Comparison of ENCODE assay signal across 22 cellular contexts in genomic region chr5:114118511-114118910, GRCh38.
"Had no signal": no experiment of that assay in that cellular context is flagged by ENCODE, and none has a peak within 500 bp of the region (broad histone marks: within the 10 kb centered on the region; RNA-seq: fewer than 3 reads in every experiment).

No MANE protein-coding gene starts in this region.

- H3K4me3 Mint-ChIP-seq: immature natural killer cell; stimulated activated memory B cell treated with anti-CD40 and anti-IgM and Interleukin-4, amounts not matched to agents 10 μg/mL and 1 μg/mL and 100 μg/mL, for 72 hours had no signal

- DNase-seq: activated CD4-positive, alpha-beta T cell treated with anti-CD3 and anti-CD28 coated beads, Interleukin-2, amount 50 U/mL, for 1 hour; activated CD8-positive, alpha-beta memory T cell treated with anti-CD3 and anti-CD28 coated beads for 24 hours; activated gamma-delta T cell; adrenal gland; dermis blood vessel endothelial cell; effector memory CD4-positive, alpha-beta T cell; esophagus squamous epithelium; heart right ventricle; immature natural killer cell; kidney glomerular epithelial cell; left ventricle myocardium inferior; mammary epithelial cell; midbrain; occipital lobe; posterior cingulate gyrus; sigmoid colon; stimulated activated CD4-positive, alpha-beta T cell treated with anti-CD3 and anti-CD28 coated beads, Interleukin-4, amount 100 ng/mL, for 4 hours; testis; upper lobe of left lung had no signal

- H3K4me1 Mint-ChIP-seq: immature natural killer cell; stimulated activated memory B cell treated with anti-CD40 and anti-IgM and Interleukin-4, amounts not matched to agents 10 μg/mL and 1 μg/mL and 100 μg/mL, for 72 hours had no signal

- H3K9me3 Mint-ChIP-seq: stimulated activated memory B cell treated with anti-CD40 and anti-IgM and Interleukin-4, amounts not matched to agents 10 μg/mL and 1 μg/mL and 100 μg/mL, for 72 hours had no signal

- H3K27ac Mint-ChIP-seq: activated naive CD4-positive, alpha-beta T cell treated with anti-CD3 and anti-CD28 coated beads, Interleukin-2, amount 50 U/mL, for 72 hours; immature natural killer cell; stimulated activated memory B cell treated with anti-CD40 and anti-IgM and Interleukin-4, amounts not matched to agents 10 μg/mL and 1 μg/mL and 100 μg/mL, for 72 hours had no signal

- H3K36me3 Mint-ChIP-seq: activated naive CD4-positive, alpha-beta T cell treated with anti-CD3 and anti-CD28 coated beads, Interleukin-2, amount 50 U/mL, for 72 hours; immature natural killer cell; stimulated activated memory B cell treated with anti-CD40 and anti-IgM and Interleukin-4, amounts not matched to agents 10 μg/mL and 1 μg/mL and 100 μg/mL, for 72 hours had no signal

- ATAC-seq: activated CD4-positive, CD25-positive, alpha-beta regulatory T cell treated with anti-CD3 and anti-CD28 coated beads, Interleukin-2, amount 50 U/mL, for 24 hours; activated naive CD4-positive, alpha-beta T cell treated with anti-CD3 and anti-CD28 coated beads, Interleukin-2, amount 50 U/mL, for 72 hours; heart right ventricle; stimulated activated memory B cell treated with anti-CD40 and anti-IgM and Interleukin-4, amounts not matched to agents 10 μg/mL and 1 μg/mL and 100 μg/mL, for 72 hours had no signal

- H3K27me3 Mint-ChIP-seq: stimulated activated memory B cell treated with anti-CD40 and anti-IgM and Interleukin-4, amounts not matched to agents 10 μg/mL and 1 μg/mL and 100 μg/mL, for 72 hours had no signal

- H3K27ac ChIP-seq: adrenal gland, esophagus squamous epithelium, heart right ventricle, left ventricle myocardium inferior, sigmoid colon, testis, upper lobe of left lung had no signal
